In genomic region chr6:75694406-75694805, GRCh38 we compare ENCODE assay signal across 1 cellular context.
TF ChIP-seq lines count a peak whose summit lies in the region.

No MANE protein-coding gene starts in this region.

TF ChIP-seq in HepG2, 621 proteins besides CTCF, POLR2A, EP300 and RAD21 (continued from another document):
- TF ChIP-seq ZUFSP (CRISPR knock-in tag; IDR thresholded peaks at IDR 0.05; ENCODE audit: borderline replicate concordance) (no peak), MED13 (CRISPR knock-in tag; IDR thresholded peaks at IDR 0.05) (no peak), SRSF1 (optimal IDR thresholded peaks at IDR 0.05; ENCODE audit: low read depth, low read length) (no peak), ZNF850 (CRISPR knock-in tag; conservative IDR thresholded peaks at IDR 0.05) (no peak)
- TF ChIP-seq, protein P1, sequence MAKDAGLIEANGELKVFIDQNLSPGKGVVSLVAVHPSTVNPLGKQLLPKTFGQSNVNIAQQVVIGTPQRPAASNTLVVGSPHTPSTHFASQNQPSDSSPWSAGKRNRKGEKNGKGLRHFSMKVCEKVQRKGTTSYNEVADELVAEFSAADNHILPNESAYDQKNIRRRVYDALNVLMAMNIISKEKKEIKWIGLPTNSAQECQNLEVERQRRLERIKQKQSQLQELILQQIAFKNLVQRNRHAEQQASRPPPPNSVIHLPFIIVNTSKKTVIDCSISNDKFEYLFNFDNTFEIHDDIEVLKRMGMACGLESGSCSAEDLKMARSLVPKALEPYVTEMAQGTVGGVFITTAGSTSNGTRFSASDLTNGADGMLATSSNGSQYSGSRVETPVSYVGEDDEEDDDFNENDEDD (CRISPR knock-in tag; IDR thresholded peaks at IDR 0.05; ENCODE audit: borderline replicate concordance): no peak
TF ChIP-seq in HepG2: peak in this region for 0.
